In the genomic region with DNA sequence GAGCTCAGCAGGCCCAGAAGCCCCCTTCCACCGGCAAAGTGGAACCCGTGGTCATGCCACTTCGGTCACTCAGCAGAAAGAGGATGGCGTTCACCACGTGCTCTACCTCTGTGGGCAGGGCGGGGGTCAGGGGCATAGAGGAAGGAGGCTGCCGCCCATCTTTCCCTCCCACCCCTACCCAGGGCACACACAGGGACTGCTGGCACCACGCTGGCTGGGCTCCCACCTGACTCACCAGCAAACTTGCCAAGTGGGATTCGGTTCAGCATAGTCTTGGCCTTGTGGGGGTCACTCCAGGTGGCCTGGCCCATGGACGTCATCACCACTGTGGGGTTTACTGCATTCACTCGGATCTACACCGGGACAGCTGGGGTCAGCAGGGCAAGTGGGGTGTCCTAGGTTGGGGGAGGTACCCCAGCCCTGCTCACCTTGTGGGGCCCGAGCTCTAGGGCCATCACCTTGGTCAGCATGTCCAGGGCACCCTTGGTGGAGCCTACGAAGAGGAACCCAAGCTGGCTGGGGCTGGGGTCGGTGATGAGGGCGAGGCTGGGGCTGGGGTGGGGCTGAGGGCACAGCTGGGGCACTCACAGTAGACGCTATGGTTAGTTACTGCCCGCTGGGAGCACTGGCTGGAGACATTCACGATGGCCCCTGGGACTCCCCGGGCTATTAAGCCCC, we compare ENCODE assay signal across 1 cellular context.
A peak's percentile ranks its signal among the peaks of the same experiment; 100 is the strongest.
TF ChIP-seq lines count a peak whose summit lies in the region.

No MANE protein-coding gene starts in this region.

TF ChIP-seq in K562, 482 proteins besides CTCF, POLR2A, EP300 and RAD21:
- TF ChIP-seq NR1H2 (CRISPR knock-in tag; IDR thresholded peaks at IDR 0.05) (0 out of 2 replicates have a peak, but pooled peaks have one; percentile 27), POLR2G (IDR thresholded peaks at IDR 0.05; ENCODE audit: low read depth, low read length) (0 out of 2 replicates have a peak, but pooled peaks have one; percentile 34), RAD51 (IDR thresholded peaks at IDR 0.05; ENCODE audit: borderline replicate concordance, low read depth) (no peak), TBL1XR1 (IDR thresholded peaks at IDR 0.05; ENCODE audit: low read length in 2 of 2) (no peak)
TF ChIP-seq in K562: peak in this region for 2.
